In genomic region chr21:37368536-37369279, GRCh38 we compare ENCODE assay signal across 7 cellular contexts. TPM values are rescaled to one million over a fixed set of nuclear protein-coding genes. Genes with fewer than 3 reads are reported as not detected.
DNase-seq lines count a peak whose midpoint lies in the region; ATAC-seq and TF ChIP-seq lines count a peak whose summit lies in the region.

No MANE protein-coding gene starts in this region.

- H4K20me1 ChIP-seq in GM23248 (ENCODE audit: insufficient read depth) (no peaks in the 10 kb centered on the region; the same call in 1 of the 2 replicates), PC-9 (ENCODE audit: insufficient read depth) (no peaks in the 10 kb centered on the region)

- H3K9ac ChIP-seq in GM23248 (peak overlapping the region; percentile 89), neuronal stem cell (ENCODE audit: low read depth, low read length, poor library complexity) (peak overlapping the region; percentile 94)

- peak overlapping the region; percentile 95 for H3K27ac ChIP-seq in GM23248
- peak overlapping the region; percentile 97 for H3K27ac ChIP-seq in PC-9
- no peak overlapping the region for H3K27ac ChIP-seq in neuronal stem cell (replicated peaks; ENCODE audit: low read length)

- H2AK5ac ChIP-seq in neuronal stem cell (ENCODE audit: low read depth, low read length): no peak overlapping the region

- H3K9me2 ChIP-seq in GM23248 (ENCODE audit: insufficient read depth) (no peaks in the 10 kb centered on the region), PC-9 (ENCODE audit: insufficient read depth) (no peaks in the 10 kb centered on the region)

- H3K79me2 ChIP-seq in GM23248 (ENCODE audit: insufficient read depth) (peaks cover 68% of the 10 kb centered on the region), PC-9 (ENCODE audit: low read depth) (peaks cover 64% of the 10 kb centered on the region)

- POLR2A ChIA-PET in PC-9 (lab: Charles Lee; ENCODE audit: unreplicated experiment): no interaction called here

- intact Hi-C loops in PC-9 (cut with micrococcal nuclease; ENCODE audit: unreplicated experiment): loop anchor here (5.0 kb wide), 1 partner anchor 289 kb away; no protein-coding TSS in a partner anchor

- peaks cover 37 to 58% of the 10 kb centered on the region in 2 donors for H3K4me1 Mint-ChIP-seq in effector memory CD8-positive, alpha-beta T cell (ENCODE audit: low read depth in 2 of 2)

- CTCF ChIA-PET in PC-9 (lab: Charles Lee): no interaction called here

- H3K9me3 ChIP-seq in GM23248 (ENCODE audit: low read depth) (no peaks in the 10 kb centered on the region), PC-9 (ENCODE audit: insufficient read depth, low read depth) (no peaks in the 10 kb centered on the region), neuronal stem cell (replicated peaks in 1 of 2; ENCODE audit: control insufficient read depth in 2 of 2, insufficient read depth in 1 of 2, low read depth in 1 of 2, low read length in 2 of 2) (no peaks in the 10 kb centered on the region)

- ATAC-seq in effector memory CD8-positive, alpha-beta T cell (replicated peaks): no peak
- no peak for ATAC-seq in HG02763 (IDR thresholded peaks at IDR 0.05; ENCODE audit: unreplicated experiment)

- H4K8ac ChIP-seq in neuronal stem cell (ENCODE audit: low read depth, low read length): no peak overlapping the region

- peaks cover 42% of the 10 kb centered on the region for H3K4me1 ChIP-seq in GM23248 (ENCODE audit: insufficient read depth)
- H3K4me1 ChIP-seq in PC-9 (replicated peaks; ENCODE audit: insufficient read depth): peaks cover 55% of the 10 kb centered on the region
- peaks cover 4 to 19% of the 10 kb centered on the region in 2 donors for H3K4me1 ChIP-seq in neuronal stem cell (ENCODE audit: control insufficient read depth in 2 of 2, insufficient read depth in 1 of 2, low read depth in 1 of 2, low read length in 2 of 2)

- WGBS in GM23248 (ENCODE audit: low coverage in 1 of 2, low lambda C conversion rate in 2 of 2, missing lambda C conversion rate in 2 of 2), 2 experiments: 1 to 2% methylated on average over 9 of the region's 9 CpGs
- WGBS in neuronal stem cell (ENCODE audit: extremely low coverage in 2 of 2, insufficient read length in 2 of 2, insufficient replicate concordance in 1 of 2), 2 donors: no CpG with 5 or more reads among the region's 9 CpGs

- H3K4me3 ChIP-seq in GM23248 (peak overlapping the region; percentile 74), PC-9 (peak overlapping the region; percentile 67), neuronal stem cell (ENCODE audit: low read length in 2 of 2) (peak overlapping the region; percentile 97 to 99)

- H3K4ac ChIP-seq in neuronal stem cell (ENCODE audit: low read length): no peak overlapping the region

- no peak for TF ChIP-seq CTCF in PC-9 (conservative IDR thresholded peaks at IDR 0.05)

- in situ Hi-C loops in GM23248 (cut with MboI): no loop called here

- no peak overlapping the region for H2BK15ac ChIP-seq in neuronal stem cell (ENCODE audit: low read length)

- H3K27me3 ChIP-seq in GM23248 (replicated peaks; ENCODE audit: insufficient read depth): no peaks in the 10 kb centered on the region
- H3K27me3 ChIP-seq in PC-9 (ENCODE audit: insufficient read depth, low read depth): no peaks in the 10 kb centered on the region
- H3K27me3 ChIP-seq in neuronal stem cell (ENCODE audit: control insufficient read depth in 3 of 3, insufficient read depth in 3 of 3, low read depth in 1 of 3, low read length in 3 of 3): no peaks in the 10 kb centered on the region

- no peak overlapping the region for H3K14ac ChIP-seq in neuronal stem cell (ENCODE audit: low read length)

- no peak overlapping the region for H2AFZ ChIP-seq in GM23248
- H2AFZ ChIP-seq in PC-9: no peak overlapping the region
- H2AFZ ChIP-seq in neuronal stem cell (ENCODE audit: low read length): no peak overlapping the region

- no peak overlapping the region for H2BK12ac ChIP-seq in neuronal stem cell (ENCODE audit: low read length)

- H3K23ac ChIP-seq in neuronal stem cell (ENCODE audit: low read depth, low read length, poor library complexity): no peak overlapping the region

- BruUV-seq in PC-9 (replicated peaks; lab: Mats Ljungman, UMichigan): TSS peak; percentile 18

- H2BK5ac ChIP-seq in neuronal stem cell (ENCODE audit: low read length): no peak overlapping the region

- H3K4me2 ChIP-seq in GM23248 (ENCODE audit: unreplicated experiment) (peak overlapping the region; percentile 91), PC-9 (peak overlapping the region; percentile 77), neuronal stem cell (ENCODE audit: insufficient read depth, low read length, poor library complexity, severe bottlenecking) (peak overlapping the region; percentile 67)

- peaks cover 28% of the 10 kb centered on the region for H3K36me3 Mint-ChIP-seq in effector memory CD8-positive, alpha-beta T cell (ENCODE audit: insufficient read depth)

- H3F3A ChIP-seq in GM23248 (ENCODE audit: insufficient read depth) (peaks cover 43% of the 10 kb centered on the region), PC-9 (ENCODE audit: insufficient read depth, low read depth) (peaks cover 34% of the 10 kb centered on the region)

- H3K27ac Mint-ChIP-seq in effector memory CD8-positive, alpha-beta T cell: peak overlapping the region; percentile 81 to 89

- H3K79me1 ChIP-seq in neuronal stem cell (ENCODE audit: low read depth, low read length): peaks cover 4% of the 10 kb centered on the region

- no peak overlapping the region for H2BK120ac ChIP-seq in neuronal stem cell (ENCODE audit: low read depth, low read length)

- H3K9me3 Mint-ChIP-seq in effector memory CD8-positive, alpha-beta T cell: no peaks in the 10 kb centered on the region

- H3K4me3 Mint-ChIP-seq in effector memory CD8-positive, alpha-beta T cell: peak overlapping the region; percentile 79 to 81

- no peak overlapping the region for H3K18ac ChIP-seq in neuronal stem cell (ENCODE audit: low read length)

- H3K36me3 ChIP-seq in GM23248 (ENCODE audit: low read depth) (no peaks in the 10 kb centered on the region), PC-9 (ENCODE audit: low read depth) (no peaks in the 10 kb centered on the region), neuronal stem cell (replicated peaks in 1 of 2; ENCODE audit: control insufficient read depth in 2 of 2, insufficient read depth in 2 of 2, low read length in 2 of 2) (peaks cover 1 to 6% of the 10 kb centered on the region in 2 donors)

- no peak overlapping the region for H4K91ac ChIP-seq in neuronal stem cell (ENCODE audit: low read depth, low read length, poor library complexity)

- DNase-seq in GM23248 (peak; percentile 88), PC-9 (peak in 1 of 2 experiments; percentile 58), neuronal stem cell (ENCODE audit: low spot score) (no peak), SKM-1 treated with dmso at 0.1 percent for 144 hours (lab: John Stamatoyannopoulos, UW; ENCODE audit: unreplicated experiment) (no peak), NCI-H1048 (lab: John Stamatoyannopoulos, UW) (no peak)
- no peak for DNase-seq in effector memory CD8-positive, alpha-beta T cell

- no peaks in the 10 kb centered on the region for H3K27me3 Mint-ChIP-seq in effector memory CD8-positive, alpha-beta T cell

RNA-seq across cellular contexts. Expression of gene DYRK1A, which starts 2.1 kb away (rescaled TPM):
- total RNA-seq in GM23248 (2014; rRNA removed; shearing (Covaris generic)): 36.5 and 41.3 TPM in 2 replicates
- 1.8 and 2.5 TPM in 2 replicates for polyA plus RNA-seq in GM23248 (2016; fragmentation: Nextera tagmentation; extraction: Ambion mirVana)
- 33.7 and 35.5 TPM in 2 replicates for total RNA-seq in PC-9 (2021)
- polyA plus RNA-seq in neuronal stem cell (2013, experiment 1 of 2): 33.4 TPM
- 36.0 TPM for polyA plus RNA-seq in neuronal stem cell (2013, experiment 2 of 2)
